ENCODE assay signal across 1 cellular context in genomic region chr1:1157914-1158710, GRCh38.
A peak's percentile ranks its signal among the peaks of the same experiment; 100 is the strongest.
TF ChIP-seq lines count a peak whose summit lies in the region.

No MANE protein-coding gene starts in this region.

TF ChIP-seq in HepG2, 621 proteins besides CTCF, POLR2A, EP300 and RAD21 (continued from another document):
- TF ChIP-seq, protein P1, sequence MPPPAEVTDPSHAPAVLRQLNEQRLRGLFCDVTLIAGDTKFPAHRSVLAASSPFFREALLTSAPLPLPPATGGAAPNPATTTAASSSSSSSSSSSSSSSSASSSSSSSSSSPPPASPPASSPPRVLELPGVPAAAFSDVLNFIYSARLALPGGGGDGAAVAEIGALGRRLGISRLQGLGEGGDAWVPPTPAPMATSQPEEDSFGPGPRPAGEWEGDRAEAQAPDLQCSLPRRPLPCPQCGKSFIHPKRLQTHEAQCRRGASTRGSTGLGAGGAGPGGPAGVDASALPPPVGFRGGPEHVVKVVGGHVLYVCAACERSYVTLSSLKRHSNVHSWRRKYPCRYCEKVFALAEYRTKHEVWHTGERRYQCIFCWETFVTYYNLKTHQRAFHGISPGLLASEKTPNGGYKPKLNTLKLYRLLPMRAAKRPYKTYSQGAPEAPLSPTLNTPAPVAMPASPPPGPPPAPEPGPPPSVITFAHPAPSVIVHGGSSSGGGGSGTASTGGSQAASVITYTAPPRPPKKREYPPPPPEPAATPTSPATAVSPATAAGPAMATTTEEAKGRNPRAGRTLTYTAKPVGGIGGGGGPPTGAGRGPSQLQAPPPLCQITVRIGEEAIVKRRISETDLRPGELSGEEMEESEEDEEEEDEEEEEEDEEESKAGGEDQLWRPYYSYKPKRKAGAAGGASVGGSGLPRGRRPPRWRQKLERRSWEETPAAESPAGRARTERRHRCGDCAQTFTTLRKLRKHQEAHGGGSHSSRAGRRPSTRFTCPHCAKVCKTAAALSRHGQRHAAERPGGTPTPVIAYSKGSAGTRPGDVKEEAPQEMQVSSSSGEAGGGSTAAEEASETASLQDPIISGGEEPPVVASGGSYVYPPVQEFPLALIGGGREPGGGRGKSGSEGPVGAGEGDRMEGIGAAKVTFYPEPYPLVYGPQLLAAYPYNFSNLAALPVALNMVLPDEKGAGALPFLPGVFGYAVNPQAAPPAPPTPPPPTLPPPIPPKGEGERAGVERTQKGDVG (CRISPR knock-in tag; IDR thresholded peaks at IDR 0.05; ENCODE audit: borderline replicate concordance) = 0 out of 2 replicates have a peak, but pooled peaks have one; percentile 54
- TF ChIP-seq ZMYM4 (CRISPR knock-in tag; IDR thresholded peaks at IDR 0.05) = no peak
- TF ChIP-seq, protein P2, sequence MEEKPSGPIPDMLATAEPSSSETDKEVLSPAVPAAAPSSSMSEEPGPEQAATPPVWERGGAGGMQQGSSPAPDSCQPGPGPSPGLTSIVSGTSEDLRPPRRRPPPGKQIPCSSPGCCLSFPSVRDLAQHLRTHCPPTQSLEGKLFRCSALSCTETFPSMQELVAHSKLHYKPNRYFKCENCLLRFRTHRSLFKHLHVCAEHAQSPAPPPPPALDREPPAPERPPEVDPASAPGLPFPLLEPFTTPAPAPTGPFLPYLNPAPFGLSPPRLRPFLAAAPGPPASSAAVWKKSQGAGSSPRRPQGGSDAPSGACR (CRISPR knock-in tag; IDR thresholded peaks at IDR 0.05) = 0 out of 2 replicates have a peak, but pooled peaks have one; percentile 26
- peak; percentile 63; the same call in 1 of the 2 replicates for TF ChIP-seq ETV5 (CRISPR knock-in tag; IDR thresholded peaks at IDR 0.05; ENCODE audit: borderline replicate concordance)
- TF ChIP-seq, protein P3, sequence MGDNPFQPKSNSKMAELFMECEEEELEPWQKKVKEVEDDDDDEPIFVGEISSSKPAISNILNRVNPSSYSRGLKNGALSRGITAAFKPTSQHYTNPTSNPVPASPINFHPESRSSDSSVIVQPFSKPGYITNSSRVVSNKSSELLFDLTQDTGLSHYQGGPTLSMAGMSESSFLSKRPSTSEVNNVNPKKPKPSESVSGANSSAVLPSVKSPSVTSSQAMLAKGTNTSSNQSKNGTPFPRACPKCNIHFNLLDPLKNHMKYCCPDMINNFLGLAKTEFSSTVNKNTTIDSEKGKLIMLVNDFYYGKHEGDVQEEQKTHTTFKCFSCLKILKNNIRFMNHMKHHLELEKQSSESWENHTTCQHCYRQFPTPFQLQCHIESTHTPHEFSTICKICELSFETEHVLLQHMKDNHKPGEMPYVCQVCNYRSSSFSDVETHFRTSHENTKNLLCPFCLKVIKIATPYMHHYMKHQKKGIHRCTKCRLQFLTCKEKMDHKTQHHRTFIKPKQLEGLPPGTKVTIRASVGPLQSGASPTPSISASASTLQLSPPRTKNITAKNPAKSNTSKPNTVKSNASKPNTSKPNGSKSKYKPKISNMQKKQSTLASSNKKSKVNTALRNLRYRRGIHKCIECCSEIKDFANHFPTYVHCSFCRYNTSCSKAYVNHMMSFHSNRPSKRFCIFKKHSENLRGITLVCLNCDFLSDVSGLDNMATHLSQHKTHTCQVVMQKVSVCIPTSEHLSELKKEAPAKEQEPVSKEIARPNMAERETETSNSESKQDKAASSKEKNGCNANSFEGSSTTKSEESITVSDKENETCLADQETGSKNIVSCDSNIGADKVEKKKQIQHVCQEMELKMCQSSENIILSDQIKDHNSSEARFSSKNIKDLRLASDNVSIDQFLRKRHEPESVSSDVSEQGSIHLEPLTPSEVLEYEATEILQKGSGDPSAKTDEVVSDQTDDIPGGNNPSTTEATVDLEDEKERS (CRISPR knock-in tag; IDR thresholded peaks at IDR 0.05) = peak; percentile 48; the same call in 1 of the 2 replicates
- 0 out of 2 replicates have a peak, but pooled peaks have one; percentile 28 for TF ChIP-seq ZNF776 (CRISPR knock-in tag; IDR thresholded peaks at IDR 0.05)
- 0 out of 3 replicates have a peak, but pooled peaks have one; percentile 18 for TF ChIP-seq MXI1 (IDR thresholded peaks at IDR 0.05; ENCODE audit: borderline replicate concordance, low read depth, low read length)
- no peak for TF ChIP-seq PHF20 (CRISPR knock-in tag; IDR thresholded peaks at IDR 0.05)
- TF ChIP-seq PBX2 (CRISPR knock-in tag; IDR thresholded peaks at IDR 0.05) = no peak
- TF ChIP-seq, protein P4, sequence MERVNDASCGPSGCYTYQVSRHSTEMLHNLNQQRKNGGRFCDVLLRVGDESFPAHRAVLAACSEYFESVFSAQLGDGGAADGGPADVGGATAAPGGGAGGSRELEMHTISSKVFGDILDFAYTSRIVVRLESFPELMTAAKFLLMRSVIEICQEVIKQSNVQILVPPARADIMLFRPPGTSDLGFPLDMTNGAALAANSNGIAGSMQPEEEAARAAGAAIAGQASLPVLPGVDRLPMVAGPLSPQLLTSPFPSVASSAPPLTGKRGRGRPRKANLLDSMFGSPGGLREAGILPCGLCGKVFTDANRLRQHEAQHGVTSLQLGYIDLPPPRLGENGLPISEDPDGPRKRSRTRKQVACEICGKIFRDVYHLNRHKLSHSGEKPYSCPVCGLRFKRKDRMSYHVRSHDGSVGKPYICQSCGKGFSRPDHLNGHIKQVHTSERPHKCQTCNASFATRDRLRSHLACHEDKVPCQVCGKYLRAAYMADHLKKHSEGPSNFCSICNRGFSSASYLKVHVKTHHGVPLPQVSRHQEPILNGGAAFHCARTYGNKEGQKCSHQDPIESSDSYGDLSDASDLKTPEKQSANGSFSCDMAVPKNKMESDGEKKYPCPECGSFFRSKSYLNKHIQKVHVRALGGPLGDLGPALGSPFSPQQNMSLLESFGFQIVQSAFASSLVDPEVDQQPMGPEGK (CRISPR knock-in tag; IDR thresholded peaks at IDR 0.05) = peak; percentile 89
- TF ChIP-seq, protein P5, sequence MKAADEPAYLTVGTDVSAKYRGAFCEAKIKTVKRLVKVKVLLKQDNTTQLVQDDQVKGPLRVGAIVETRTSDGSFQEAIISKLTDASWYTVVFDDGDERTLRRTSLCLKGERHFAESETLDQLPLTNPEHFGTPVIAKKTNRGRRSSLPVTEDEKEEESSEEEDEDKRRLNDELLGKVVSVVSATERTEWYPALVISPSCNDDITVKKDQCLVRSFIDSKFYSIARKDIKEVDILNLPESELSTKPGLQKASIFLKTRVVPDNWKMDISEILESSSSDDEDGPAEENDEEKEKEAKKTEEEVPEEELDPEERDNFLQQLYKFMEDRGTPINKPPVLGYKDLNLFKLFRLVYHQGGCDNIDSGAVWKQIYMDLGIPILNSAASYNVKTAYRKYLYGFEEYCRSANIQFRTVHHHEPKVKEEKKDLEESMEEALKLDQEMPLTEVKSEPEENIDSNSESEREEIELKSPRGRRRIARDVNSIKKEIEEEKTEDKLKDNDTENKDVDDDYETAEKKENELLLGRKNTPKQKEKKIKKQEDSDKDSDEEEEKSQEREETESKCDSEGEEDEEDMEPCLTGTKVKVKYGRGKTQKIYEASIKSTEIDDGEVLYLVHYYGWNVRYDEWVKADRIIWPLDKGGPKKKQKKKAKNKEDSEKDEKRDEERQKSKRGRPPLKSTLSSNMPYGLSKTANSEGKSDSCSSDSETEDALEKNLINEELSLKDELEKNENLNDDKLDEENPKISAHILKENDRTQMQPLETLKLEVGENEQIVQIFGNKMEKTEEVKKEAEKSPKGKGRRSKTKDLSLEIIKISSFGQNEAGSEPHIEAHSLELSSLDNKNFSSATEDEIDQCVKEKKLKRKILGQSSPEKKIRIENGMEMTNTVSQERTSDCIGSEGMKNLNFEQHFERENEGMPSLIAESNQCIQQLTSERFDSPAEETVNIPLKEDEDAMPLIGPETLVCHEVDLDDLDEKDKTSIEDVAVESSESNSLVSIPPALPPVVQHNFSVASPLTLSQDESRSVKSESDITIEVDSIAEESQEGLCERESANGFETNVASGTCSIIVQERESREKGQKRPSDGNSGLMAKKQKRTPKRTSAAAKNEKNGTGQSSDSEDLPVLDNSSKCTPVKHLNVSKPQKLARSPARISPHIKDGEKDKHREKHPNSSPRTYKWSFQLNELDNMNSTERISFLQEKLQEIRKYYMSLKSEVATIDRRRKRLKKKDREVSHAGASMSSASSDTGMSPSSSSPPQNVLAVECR (CRISPR knock-in tag; IDR thresholded peaks at IDR 0.05; ENCODE audit: borderline replicate concordance) = peak; percentile 41; the same call in 1 of the 2 replicates
- no peak for TF ChIP-seq NFE2 (CRISPR knock-in tag; IDR thresholded peaks at IDR 0.05)
- peak; percentile 59; the same call in 1 of the 2 replicates for TF ChIP-seq HOXA3 (CRISPR knock-in tag; IDR thresholded peaks at IDR 0.05)
- peak; percentile 85 for TF ChIP-seq ELF1 (CRISPR knock-in tag; IDR thresholded peaks at IDR 0.05)
- no peak for TF ChIP-seq ZNF572 (CRISPR knock-in tag; IDR thresholded peaks at IDR 0.05)
- TF ChIP-seq ZBTB7A (CRISPR knock-in tag; IDR thresholded peaks at IDR 0.05) = peak; percentile 66; the same call in 1 of the 2 replicates
